1 cellular context compared by ENCODE assay signal in the genomic region with DNA sequence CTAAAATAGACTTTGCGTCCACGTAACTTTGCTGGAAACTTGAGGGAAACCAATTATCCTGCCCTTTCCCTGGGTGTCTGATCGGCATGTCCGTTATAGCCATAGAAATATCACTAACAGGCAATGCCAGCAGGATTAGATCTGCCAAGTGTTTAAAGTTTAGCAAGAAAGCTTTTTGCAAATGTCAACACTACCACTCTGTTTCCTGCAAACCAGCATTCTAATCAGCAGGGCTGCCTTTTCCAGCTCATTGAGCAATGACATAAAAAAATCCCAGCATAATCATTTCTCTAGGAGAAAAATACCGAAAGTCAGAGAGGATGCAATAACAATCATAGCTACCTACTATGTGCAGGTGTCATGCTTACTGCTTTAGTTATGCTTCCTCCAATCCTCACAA.
A peak's percentile ranks its signal among the peaks of the same experiment; 100 is the strongest.
TF ChIP-seq lines count a peak whose summit lies in the region.

No MANE protein-coding gene starts in this region.

TF ChIP-seq in HEK293, 187 proteins besides CTCF, POLR2A, EP300 and RAD21 (continued from another document):
- TF ChIP-seq, protein P1, sequence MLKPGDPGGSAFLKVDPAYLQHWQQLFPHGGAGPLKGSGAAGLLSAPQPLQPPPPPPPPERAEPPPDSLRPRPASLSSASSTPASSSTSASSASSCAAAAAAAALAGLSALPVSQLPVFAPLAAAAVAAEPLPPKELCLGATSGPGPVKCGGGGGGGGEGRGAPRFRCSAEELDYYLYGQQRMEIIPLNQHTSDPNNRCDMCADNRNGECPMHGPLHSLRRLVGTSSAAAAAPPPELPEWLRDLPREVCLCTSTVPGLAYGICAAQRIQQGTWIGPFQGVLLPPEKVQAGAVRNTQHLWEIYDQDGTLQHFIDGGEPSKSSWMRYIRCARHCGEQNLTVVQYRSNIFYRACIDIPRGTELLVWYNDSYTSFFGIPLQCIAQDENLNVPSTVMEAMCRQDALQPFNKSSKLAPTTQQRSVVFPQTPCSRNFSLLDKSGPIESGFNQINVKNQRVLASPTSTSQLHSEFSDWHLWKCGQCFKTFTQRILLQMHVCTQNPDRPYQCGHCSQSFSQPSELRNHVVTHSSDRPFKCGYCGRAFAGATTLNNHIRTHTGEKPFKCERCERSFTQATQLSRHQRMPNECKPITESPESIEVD (tag by site-specific recombination; IDR thresholded peaks at IDR 0.05): peak; percentile 88
